23 cellular contexts compared by ENCODE assay signal in genomic region chr16:4004206-4004605, GRCh38.
"Had no signal": no experiment of that assay in that cellular context is flagged by ENCODE, and none has a peak within 500 bp of the region (broad histone marks: within the 10 kb centered on the region; RNA-seq: fewer than 3 reads in every experiment).

No MANE protein-coding gene starts in this region.

- H3K9me3 Mint-ChIP-seq: dendritic cell treated with granulocyte-macrophage colony-stimulating factor and Interleukin-4, amounts not matched to agents 40 ng/mL and 50 ng/mL, for 4 days; endodermal cell; mesothelial cell of epicardium; naive thymus-derived CD4-positive, alpha-beta T cell; nephron; neural progenitor cell; stimulated activated naive B cell treated with anti-CD40 and anti-IgM and Interleukin-4, amounts not matched to agents 10 μg/mL and 1 μg/mL and 100 μg/mL, for 72 hours; stimulated activated naive CD8-positive, alpha-beta T cell treated with anti-CD3 and anti-CD28 coated beads, Interleukin-15, Interleukin-2, amounts not matched to agents 100 ng/mL and 50 ng/mL, for 24 hours had no signal

- H3K4me1 ChIP-seq: colonic mucosa, prostate gland had no signal

- H3K9me3 ChIP-seq: colonic mucosa, gastrocnemius medialis, left lung, prostate gland, right atrium auricular region, thoracic aorta, transverse colon, upper lobe of right lung, uterus had no signal

- H3K36me3 Mint-ChIP-seq: mesothelial cell of epicardium, neural progenitor cell had no signal

- H3K27ac Mint-ChIP-seq: dendritic cell treated with granulocyte-macrophage colony-stimulating factor and Interleukin-4, amounts not matched to agents 40 ng/mL and 50 ng/mL, for 4 days; endodermal cell; mesothelial cell of epicardium; naive thymus-derived CD4-positive, alpha-beta T cell; neural progenitor cell; stimulated activated naive CD8-positive, alpha-beta T cell treated with anti-CD3 and anti-CD28 coated beads, Interleukin-15, Interleukin-2, amounts not matched to agents 100 ng/mL and 50 ng/mL, for 24 hours had no signal

- ATAC-seq: esophagus mucosa; gastrocnemius medialis; left lung; naive thymus-derived CD4-positive, alpha-beta T cell; sciatic nerve; stimulated activated naive B cell treated with anti-CD40 and anti-IgM and Interleukin-4, amounts not matched to agents 10 μg/mL and 1 μg/mL and 100 μg/mL, for 72 hours; upper lobe of right lung had no signal

- H3K4me3 ChIP-seq: colonic mucosa, gastrocnemius medialis, left lung, neural progenitor cell, prostate gland, right atrium auricular region, thoracic aorta, transverse colon, upper lobe of right lung, uterus had no signal

- H3K27me3 Mint-ChIP-seq: dendritic cell treated with granulocyte-macrophage colony-stimulating factor and Interleukin-4, amounts not matched to agents 40 ng/mL and 50 ng/mL, for 4 days; naive thymus-derived CD4-positive, alpha-beta T cell; stimulated activated naive B cell treated with anti-CD40 and anti-IgM and Interleukin-4, amounts not matched to agents 10 μg/mL and 1 μg/mL and 100 μg/mL, for 72 hours; stimulated activated naive CD8-positive, alpha-beta T cell treated with anti-CD3 and anti-CD28 coated beads, Interleukin-15, Interleukin-2, amounts not matched to agents 100 ng/mL and 50 ng/mL, for 24 hours had no signal

- H3K36me3 ChIP-seq: colonic mucosa, gastrocnemius medialis, left lung, neural progenitor cell, prostate gland, right atrium auricular region, thoracic aorta, transverse colon, uterus had no signal

- H3K4me3 Mint-ChIP-seq: dendritic cell treated with granulocyte-macrophage colony-stimulating factor and Interleukin-4, amounts not matched to agents 40 ng/mL and 50 ng/mL, for 4 days; endodermal cell; mesothelial cell of epicardium; naive thymus-derived CD4-positive, alpha-beta T cell; nephron; neural progenitor cell; stimulated activated naive B cell treated with anti-CD40 and anti-IgM and Interleukin-4, amounts not matched to agents 10 μg/mL and 1 μg/mL and 100 μg/mL, for 72 hours; stimulated activated naive CD8-positive, alpha-beta T cell treated with anti-CD3 and anti-CD28 coated beads, Interleukin-15, Interleukin-2, amounts not matched to agents 100 ng/mL and 50 ng/mL, for 24 hours had no signal

- DNase-seq: colonic mucosa; effector CD8-positive, alpha-beta T cell; endodermal cell; foreskin fibroblast; gastrocnemius medialis; head of caudate nucleus; left lung; mesenchymal stem cell; naive thymus-derived CD4-positive, alpha-beta T cell; stimulated activated naive B cell treated with anti-CD40 and anti-IgM and Interleukin-4, amounts not matched to agents 10 μg/mL and 1 μg/mL and 100 μg/mL, for 72 hours; transverse colon; upper lobe of right lung; uterus had no signal

- H3K4me1 Mint-ChIP-seq: stimulated activated naive B cell treated with anti-CD40 and anti-IgM and Interleukin-4, amounts not matched to agents 10 μg/mL and 1 μg/mL and 100 μg/mL, for 72 hours had no signal
